In genomic region chr5:26940981-26941380, GRCh38 we compare ENCODE assay signal across 27 cellular contexts.
A peak's percentile ranks its signal among the peaks of the same experiment; 100 is the strongest.
DNase-seq lines count a peak whose midpoint lies in the region; ATAC-seq, FAIRE-seq and TF ChIP-seq lines count a peak whose summit lies in the region.
"Had no signal": no experiment of that assay in that cellular context is flagged by ENCODE, and none has a peak within 500 bp of the region (broad histone marks: within the 10 kb centered on the region; RNA-seq: fewer than 3 reads in every experiment).

No MANE protein-coding gene starts in this region.

- TF ChIP-seq RAD21 in IMR-90 (IDR thresholded peaks at IDR 0.05; ENCODE audit: low read length), result no peak

- intact Hi-C loops in IMR-90 (cut with micrococcal nuclease) (no loop called here), kidney (cut with DNase I) (no loop called here), psoas muscle (cut with DNase I) (no loop called here)

- H2AK5ac ChIP-seq in IMR-90 (ENCODE audit: low read depth, low read length), result no peak overlapping the region

- no peak overlapping the region for H3K4me3 ChIP-seq in IMR-90 (ENCODE audit: insufficient read depth, low read depth, low read length)
- no peak overlapping the region for H3K4me3 ChIP-seq in fibroblast of mammary gland (ENCODE audit: control insufficient read depth, low read depth, low read length)
- H3K4me3 ChIP-seq in kidney (ENCODE audit: low read length in 2 of 2), result no peak overlapping the region
- H3K4me3 ChIP-seq in psoas muscle, result no peak overlapping the region
- H3K4me3 ChIP-seq: HAP-1, MG63, Peyer's patch, prostate gland, SK-N-MC, thyroid gland had no signal

- H2AFZ ChIP-seq in IMR-90 (replicated peaks; ENCODE audit: low read length, poor library complexity), result no peak overlapping the region

- H3K27me3 ChIP-seq in IMR-90 (ENCODE audit: control insufficient read depth, insufficient read depth, low read length), result no peaks in the 10 kb centered on the region
- H3K27me3 ChIP-seq in psoas muscle (ENCODE audit: insufficient read depth in 3 of 3, low read length in 2 of 3), result no peaks in the 10 kb centered on the region
- H3K27me3 ChIP-seq: MG63, neutrophil, Peyer's patch, thyroid gland had no signal

- H2BK15ac ChIP-seq in IMR-90 (ENCODE audit: low read depth, low read length), result no peak overlapping the region

- no peak overlapping the region for H2AK9ac ChIP-seq in IMR-90 (replicated peaks; ENCODE audit: low read depth, low read length, poor library complexity)

- no peak overlapping the region for H3K4me2 ChIP-seq in IMR-90 (ENCODE audit: low read depth, low read length)

- POLR2A ChIA-PET in IMR-90 (lab: Charles Lee; ENCODE audit: unreplicated experiment), result no interaction called here

- no peak for FAIRE-seq in kidney (lab: Jason Lieb, UNC)
- FAIRE-seq: endometrium, GM12892 had no signal

- no peak overlapping the region for H2BK5ac ChIP-seq in IMR-90 (ENCODE audit: low read depth, low read length, poor library complexity, severe bottlenecking)

- no peaks in the 10 kb centered on the region for H4K20me1 ChIP-seq in IMR-90 (ENCODE audit: insufficient read depth, low read length)

- no peak for TF ChIP-seq CTCF in IMR-90 (conservative IDR thresholded peaks at IDR 0.05; ENCODE audit: low read depth, low read length)
- no peak for TF ChIP-seq CTCF in fibroblast of mammary gland (conservative IDR thresholded peaks at IDR 0.05; ENCODE audit: control insufficient read depth, insufficient read depth, low read depth, low read length)
- TF ChIP-seq CTCF in kidney (IDR thresholded peaks at IDR 0.05; ENCODE audit: borderline replicate concordance, extremely low read depth, insufficient read depth), result no peak
- no peak for TF ChIP-seq CTCF in psoas muscle (IDR thresholded peaks at IDR 0.05)

- no peak overlapping the region for H3K18ac ChIP-seq in IMR-90 (ENCODE audit: low read depth, low read length)

- H3K14ac ChIP-seq in IMR-90 (replicated peaks; ENCODE audit: low read depth, low read length), result no peak overlapping the region

- dilution Hi-C loops in IMR-90 (cut with HindIII; ENCODE audit: low sequenced_read_pairs, unreplicated experiment), result no loop called here

- H3K9me1 ChIP-seq in IMR-90 (ENCODE audit: insufficient read depth, low read length), result no peaks in the 10 kb centered on the region

- CTCF ChIA-PET in IMR-90 (lab: Yijun Ruan, JAX), result no interaction called here

- H3K9me3 ChIP-seq in IMR-90 (ENCODE audit: control insufficient read depth, insufficient read depth, low read length) (peaks cover 3% of the 10 kb centered on the region; the same call in 1 of the 2 replicates), kidney (ENCODE audit: control insufficient read depth in 1 of 2, low read length in 2 of 2) (no peaks in the 10 kb centered on the region), psoas muscle (no peaks in the 10 kb centered on the region)
- H3K9me3 ChIP-seq: HAP-1, neutrophil, Peyer's patch, prostate gland, thyroid gland had no signal

- no peak overlapping the region for H4K8ac ChIP-seq in IMR-90 (ENCODE audit: low read depth in 2 of 2, low read length in 2 of 2)

- WGBS in IMR-90 (ENCODE audit: extremely low coverage in 2 of 2, insufficient read length in 1 of 2), 2 experiments, result 40% methylated on average over 1 of the region's 1 CpG; no CpG with 5 or more reads in 1 of the 2 experiments
- WGBS in psoas muscle, 3 donors, result 59 to 65% (median 61%) methylated on average over 1 of the region's 1 CpG

- H3K23ac ChIP-seq in IMR-90 (ENCODE audit: low read depth, low read length), result no peak overlapping the region

- H3K4me1 ChIP-seq in IMR-90 (ENCODE audit: control insufficient read depth, insufficient read depth, low read length) (no peaks in the 10 kb centered on the region), kidney (ENCODE audit: control insufficient read depth in 1 of 2, insufficient read depth in 1 of 2, low read depth in 1 of 2, low read length in 2 of 2) (no peaks in the 10 kb centered on the region), psoas muscle (no peaks in the 10 kb centered on the region)
- H3K4me1 ChIP-seq: HAP-1, Peyer's patch, prostate gland, thyroid gland had no signal

- H4K5ac ChIP-seq in IMR-90 (ENCODE audit: low read depth, low read length), result no peak overlapping the region

- H3K9ac ChIP-seq in IMR-90 (ENCODE audit: low read depth, low read length) (no peak overlapping the region), kidney (ENCODE audit: low read length in 2 of 2) (no peak overlapping the region)

- no TSS peak for BruUV-seq in IMR-90 (replicated peaks; lab: Mats Ljungman, UMichigan)

- TF ChIP-seq POLR2A in IMR-90 (IDR thresholded peaks at IDR 0.05; ENCODE audit: low read depth, low read length), result no peak

- no peak overlapping the region for H3K56ac ChIP-seq in IMR-90 (ENCODE audit: extremely low read depth, insufficient read depth, low read length)

- no peak overlapping the region for H3K27ac ChIP-seq in IMR-90 (ENCODE audit: insufficient read depth, low read length)
- H3K27ac ChIP-seq in kidney (ENCODE audit: low read depth in 2 of 2, low read length in 2 of 2), result no peak overlapping the region
- H3K27ac ChIP-seq in psoas muscle, result no peak overlapping the region
- H3K27ac ChIP-seq: C4-2B, HL-60, neutrophil, Peyer's patch, prostate gland, SK-N-MC, thyroid gland had no signal

- DNase-seq in ELR (ENCODE audit: low read depth) (peak; percentile 54), IMR-90 (peak; percentile 31), NCI-H748 (lab: John Stamatoyannopoulos, UW; ENCODE audit: unreplicated experiment) (peak; percentile 99), fibroblast of mammary gland (ENCODE audit: low read depth) (peak; percentile 7), kidney (no peak), psoas muscle (no peak)
- no peak for DNase-seq in activated CD4-positive, alpha-beta T cell treated with anti-CD3 and anti-CD28 coated beads for 1 hour
- DNase-seq: activated CD4-positive, alpha-beta T cell treated with anti-CD3 and anti-CD28 coated beads for 4 hours; activated naive CD4-positive, alpha-beta T cell treated with anti-CD3 and anti-CD28 coated beads, Interleukin-2, amount 10 ng/mL, durations not matched to agents 7 days and 5 days; activated T-cell treated with anti-CD3 and anti-CD28 coated beads, Interleukin-2, amount 50 U/mL, for 48 hours; caudate nucleus; dermis blood vessel endothelial cell; kidney glomerular epithelial cell; MG63; NCI-H1436; Peyer's patch; stimulated activated naive CD8-positive, alpha-beta T cell treated with anti-CD3 and anti-CD28 coated beads, Interleukin-15, amount 100 ng/mL, for 72 hours; T-helper 17 cell; thyroid gland had no signal

- no peaks in the 10 kb centered on the region for H3K36me3 ChIP-seq in IMR-90 (ENCODE audit: control insufficient read depth, insufficient read depth, low read length)
- H3K36me3 ChIP-seq in kidney (ENCODE audit: control insufficient read depth in 1 of 2, insufficient read depth in 2 of 2, low read length in 2 of 2), result no peaks in the 10 kb centered on the region
- no peaks in the 10 kb centered on the region for H3K36me3 ChIP-seq in psoas muscle (ENCODE audit: insufficient read depth in 1 of 2, low read depth in 1 of 2)
- H3K36me3 ChIP-seq: HAP-1, MG63, neutrophil, Peyer's patch, prostate gland, thyroid gland had no signal

- ATAC-seq in IMR-90 (ENCODE audit: low read depth), result no peak
- no peak for ATAC-seq in psoas muscle
- ATAC-seq: stimulated activated naive CD8-positive, alpha-beta T cell treated with anti-CD3 and anti-CD28 coated beads, Interleukin-15, amount 100 ng/mL, for 72 hours; T-helper 17 cell had no signal

- in situ Hi-C loops in IMR-90 (cut with MboI; ENCODE audit: low sequenced_read_pairs), result no loop called here

- H3K4ac ChIP-seq in IMR-90 (ENCODE audit: low read depth, low read length), result no peak overlapping the region

- H2BK20ac ChIP-seq in IMR-90 (ENCODE audit: low read depth, low read length), result no peak overlapping the region

- H2BK120ac ChIP-seq in IMR-90 (ENCODE audit: low read depth, low read length), result no peak overlapping the region

- H3K79me1 ChIP-seq in IMR-90 (ENCODE audit: low read depth in 1 of 2, low read length in 2 of 2), result no peaks in the 10 kb centered on the region

- H4K91ac ChIP-seq in IMR-90 (ENCODE audit: insufficient read depth, low read depth, low read length), result no peak overlapping the region

TF ChIP-seq in IMR-90, 13 proteins besides CTCF, POLR2A, EP300 and RAD21:
- TF ChIP-seq BHLHE40 (IDR thresholded peaks at IDR 0.05; ENCODE audit: low read depth, low read length) (no peak), RCOR1 (IDR thresholded peaks at IDR 0.05; ENCODE audit: insufficient replicate concordance, low read length) (no peak), MAFK (IDR thresholded peaks at IDR 0.05; ENCODE audit: low read depth, low read length) (no peak), SMC3 (IDR thresholded peaks at IDR 0.05; ENCODE audit: low read depth, low read length) (no peak), RFX5 (IDR thresholded peaks at IDR 0.05; ENCODE audit: low read depth, low read length) (no peak), USF2 (IDR thresholded peaks at IDR 0.05; ENCODE audit: low read depth, low read length) (no peak), MXI1 (IDR thresholded peaks at IDR 0.05; ENCODE audit: borderline replicate concordance, low read depth, low read length) (no peak), FOS (IDR thresholded peaks at IDR 0.05; ENCODE audit: low read depth, low read length) (no peak), NFE2L2 (IDR thresholded peaks at IDR 0.05; ENCODE audit: low read depth, low read length) (no peak), CEBPB (IDR thresholded peaks at IDR 0.05; ENCODE audit: low read depth, low read length) (no peak), MAZ (IDR thresholded peaks at IDR 0.05; ENCODE audit: borderline replicate concordance, low read depth, low read length) (no peak), CHD1 (IDR thresholded peaks at IDR 0.05; ENCODE audit: low read depth, low read length) (no peak)
- TF ChIP-seq, protein P1, sequence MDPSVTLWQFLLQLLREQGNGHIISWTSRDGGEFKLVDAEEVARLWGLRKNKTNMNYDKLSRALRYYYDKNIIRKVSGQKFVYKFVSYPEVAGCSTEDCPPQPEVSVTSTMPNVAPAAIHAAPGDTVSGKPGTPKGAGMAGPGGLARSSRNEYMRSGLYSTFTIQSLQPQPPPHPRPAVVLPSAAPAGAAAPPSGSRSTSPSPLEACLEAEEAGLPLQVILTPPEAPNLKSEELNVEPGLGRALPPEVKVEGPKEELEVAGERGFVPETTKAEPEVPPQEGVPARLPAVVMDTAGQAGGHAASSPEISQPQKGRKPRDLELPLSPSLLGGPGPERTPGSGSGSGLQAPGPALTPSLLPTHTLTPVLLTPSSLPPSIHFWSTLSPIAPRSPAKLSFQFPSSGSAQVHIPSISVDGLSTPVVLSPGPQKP (IDR thresholded peaks at IDR 0.05; ENCODE audit: borderline replicate concordance, low read depth, low read length), result no peak

Comparison
In these comparisons a context has a peak if more than half of its experiments do, and no peak if none do; other contexts are left out.
1. DNase-seq: peak in ELR (single experiment), IMR-90 (single experiment), NCI-H748 (single experiment) and fibroblast of mammary gland (single experiment); none in kidney (single experiment), psoas muscle (0 of 2) and activated CD4-positive, alpha-beta T cell treated with anti-CD3 and anti-CD28 coated beads for 1 hour (single experiment).